In genomic region chr4:62014982-62015739, GRCh38 we compare ENCODE assay signal across 15 cellular contexts.
"Had no signal": no experiment of that assay in that cellular context is flagged by ENCODE, and none has a peak within 500 bp of the region (broad histone marks: within the 10 kb centered on the region; RNA-seq: fewer than 3 reads in every experiment).

No MANE protein-coding gene starts in this region.

- DNase-seq: activated CD4-positive, alpha-beta T cell treated with anti-CD3 and anti-CD28 coated beads, Interleukin-2, amount 10 ng/mL, durations not matched to agents 7 days and 5 days; colonic mucosa; hypothalamus; left ventricle myocardium superior; mesenchymal stem cell; naive thymus-derived CD8-positive, alpha-beta T cell; pancreas; stimulated activated CD4-positive, alpha-beta T cell treated with anti-CD3 and anti-CD28 coated beads, Interleukin-1b, Interleukin-23, amount 100 ng/mL, for 48 hours; stomach; testis; upper lobe of left lung had no signal

- H3K36me3 ChIP-seq: ascending aorta, cardiac muscle cell, colonic mucosa, esophagus muscularis mucosa, pancreas, stomach, upper lobe of left lung had no signal

- H3K27me3 Mint-ChIP-seq: activated CD4-positive, alpha-beta T cell treated with anti-CD3 and anti-CD28 coated beads, Interleukin-2, amount 10 ng/mL, durations not matched to agents 7 days and 5 days; naive thymus-derived CD8-positive, alpha-beta T cell had no signal

- H3K4me3 ChIP-seq: ascending aorta, cardiac muscle cell, colonic mucosa, esophagus muscularis mucosa, pancreas, stomach, testis, upper lobe of left lung had no signal

- H3K4me1 ChIP-seq: ascending aorta, colonic mucosa, esophagus muscularis mucosa, pancreas, stomach, testis, upper lobe of left lung had no signal

- H3K4me1 Mint-ChIP-seq: activated CD4-positive, alpha-beta T cell treated with anti-CD3 and anti-CD28 coated beads, Interleukin-2, amount 10 ng/mL, durations not matched to agents 7 days and 5 days; naive thymus-derived CD8-positive, alpha-beta T cell had no signal

- ATAC-seq: left ventricle myocardium superior; naive thymus-derived CD8-positive, alpha-beta T cell; pancreas had no signal

- H3K27ac Mint-ChIP-seq: activated CD4-positive, alpha-beta T cell treated with anti-CD3 and anti-CD28 coated beads, Interleukin-2, amount 10 ng/mL, durations not matched to agents 7 days and 5 days; activated T-helper 1 cell treated with anti-CD3 and anti-CD28 coated beads, Interleukin-12 subunit alpha, Interleukin-12 subunit beta, Interleukin-2, Interleukin-4 antibody, amounts not matched to agents 30 ng/mL and 10 ng/mL and 1 ng/mL, durations not matched to agents 14 hours and 24 hours and 36 hours; naive thymus-derived CD8-positive, alpha-beta T cell had no signal

- H3K9me3 ChIP-seq: ascending aorta, colonic mucosa, esophagus muscularis mucosa, pancreas, stomach, testis, upper lobe of left lung had no signal

- H3K27me3 ChIP-seq: ascending aorta, cardiac muscle cell, colonic mucosa, esophagus muscularis mucosa, pancreas, stomach, testis, upper lobe of left lung had no signal

- H3K27ac ChIP-seq: ascending aorta, cardiac muscle cell, colonic mucosa, esophagus muscularis mucosa, pancreas, stomach, testis, upper lobe of left lung had no signal

- H3K4me3 Mint-ChIP-seq: activated CD4-positive, alpha-beta T cell treated with anti-CD3 and anti-CD28 coated beads, Interleukin-2, amount 10 ng/mL, durations not matched to agents 7 days and 5 days; activated T-helper 1 cell treated with anti-CD3 and anti-CD28 coated beads, Interleukin-12 subunit alpha, Interleukin-12 subunit beta, Interleukin-2, Interleukin-4 antibody, amounts not matched to agents 30 ng/mL and 10 ng/mL and 1 ng/mL, durations not matched to agents 14 hours and 24 hours and 36 hours; naive thymus-derived CD8-positive, alpha-beta T cell had no signal
